1 cellular context compared by ENCODE assay signal in genomic region chr10:43410345-43410744, GRCh38.
TF ChIP-seq lines count a peak whose summit lies in the region.

No MANE protein-coding gene starts in this region.

TF ChIP-seq in H1, 55 proteins besides CTCF, POLR2A, EP300 and RAD21:
- TF ChIP-seq SP2 (IDR thresholded peaks at IDR 0.05; ENCODE audit: low read length) (no peak), RNF2 (IDR thresholded peaks at IDR 0.05; ENCODE audit: borderline replicate concordance, low read depth, low read length, missing control alignments, poor library complexity, severe bottlenecking) (no peak), FOSL1 (IDR thresholded peaks at IDR 0.05; ENCODE audit: insufficient read depth, low read depth, low read length) (no peak), RXRA (IDR thresholded peaks at IDR 0.05; ENCODE audit: insufficient read depth, low read depth, low read length) (no peak), SIN3A (conservative IDR thresholded peaks at IDR 0.05 in 1 of 2, IDR thresholded peaks at IDR 0.05 in 1 of 2; ENCODE audit: low read depth in 1 of 2, low read length in 2 of 2) (no peak), NRF1 (IDR thresholded peaks at IDR 0.05; ENCODE audit: low read depth, low read length) (no peak), ATF2 (IDR thresholded peaks at IDR 0.05; ENCODE audit: low read length) (no peak), ZNF274 (IDR thresholded peaks at IDR 0.05; ENCODE audit: borderline replicate concordance, extremely low read depth, low read length) (no peak), RBBP5 (IDR thresholded peaks at IDR 0.05; ENCODE audit: borderline replicate concordance, low read depth, low read length) (no peak), HDAC2 (IDR thresholded peaks at IDR 0.05; ENCODE audit: borderline replicate concordance in 1 of 2, low read depth in 2 of 2, low read length in 2 of 2) (no peak), BACH1 (IDR thresholded peaks at IDR 0.05; ENCODE audit: low read length) (no peak), EGR1 (IDR thresholded peaks at IDR 0.05; ENCODE audit: borderline replicate concordance, low read depth, low read length) (no peak), TEAD4 (IDR thresholded peaks at IDR 0.05; ENCODE audit: low read depth, low read length) (no peak), SAP30 (IDR thresholded peaks at IDR 0.05; ENCODE audit: insufficient read depth, insufficient replicate concordance, low read length) (no peak), CTBP2 (IDR thresholded peaks at IDR 0.05; ENCODE audit: borderline replicate concordance, insufficient read depth, insufficient read length, low read length) (no peak), MAFK (IDR thresholded peaks at IDR 0.05; ENCODE audit: low read depth, low read length) (no peak)
- TF ChIP-seq, protein P1, sequence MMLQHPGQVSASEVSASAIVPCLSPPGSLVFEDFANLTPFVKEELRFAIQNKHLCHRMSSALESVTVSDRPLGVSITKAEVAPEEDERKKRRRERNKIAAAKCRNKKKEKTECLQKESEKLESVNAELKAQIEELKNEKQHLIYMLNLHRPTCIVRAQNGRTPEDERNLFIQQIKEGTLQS (IDR thresholded peaks at IDR 0.05; ENCODE audit: insufficient read depth, low read depth, low read length) = no peak
